Comparison of ENCODE assay signal across 8 cellular contexts in genomic region chr2:112500850-112501484, GRCh38. TPM values are rescaled to one million over a fixed set of nuclear protein-coding genes. Genes with fewer than 3 reads are reported as not detected.
A peak's percentile ranks its signal among the peaks of the same experiment; 100 is the strongest.
DNase-seq lines count a peak whose midpoint lies in the region; ATAC-seq, FAIRE-seq and TF ChIP-seq lines count a peak whose summit lies in the region.
"Not testable (repeated sequence)": the region's sequence is repeated elsewhere in the genome, so short reads cannot be mapped to it uniquely, and the experiment has no call there.

No MANE protein-coding gene starts in this region.

- H3K27me3 ChIP-seq in H1 (replicated peaks in 1 of 4; ENCODE audit: control insufficient read depth in 3 of 4, extremely low read depth in 1 of 4, insufficient read depth in 3 of 4, low read length in 3 of 4) = not testable (repeated sequence)

- H3K4me1 ChIP-seq in H1 (replicated peaks in 1 of 4; ENCODE audit: control insufficient read depth in 3 of 4, insufficient read depth in 4 of 4, low read length in 3 of 4) = not testable (repeated sequence)

- TF ChIP-seq CTCF in AG10803 (conservative IDR thresholded peaks at IDR 0.05; ENCODE audit: low read length) (peak; percentile 47), H1 (IDR thresholded peaks at IDR 0.05; ENCODE audit: control extremely low read depth in 1 of 3, insufficient read depth in 1 of 3, low read depth in 1 of 3, low read length in 3 of 3) (peak in 1 of 3 experiments; percentile 10; a peak in 2 of 4 replicates)

- peak; percentile 27 to 35; a peak in 3 of 4 replicates for TF ChIP-seq RAD21 in H1 (IDR thresholded peaks at IDR 0.05 in 1 of 2, conservative IDR thresholded peaks at IDR 0.05 in 1 of 2; ENCODE audit: low read depth in 2 of 2, low read length in 2 of 2)

- FAIRE-seq in H1 (lab: Jason Lieb, UNC) = not testable (repeated sequence)

- not testable (repeated sequence) for H3K79me2 ChIP-seq in H1 (ENCODE audit: control insufficient read depth in 1 of 2, insufficient read depth in 2 of 2, low read length in 2 of 2)

- TF ChIP-seq POLR2A in H1 (IDR thresholded peaks at IDR 0.05; ENCODE audit: control extremely low read depth in 1 of 2, low read depth in 2 of 2, low read length in 2 of 2) = not testable (repeated sequence)

- not testable (repeated sequence) for H2BK15ac ChIP-seq in H1 (ENCODE audit: low read length)

- ATAC-seq in GM18867 (IDR thresholded peaks at IDR 0.05; ENCODE audit: unreplicated experiment) = peak; percentile 61

- H3K4ac ChIP-seq in H1 (replicated peaks; ENCODE audit: insufficient read length, low read depth, low read length) = not testable (repeated sequence)

- CTCF ChIA-PET in H1 (lab: Charles Lee; ENCODE audit: partially characterized antibody) = interaction anchor here (1.1 to 1.9 kb wide), 2 partner anchors 9 to 240 kb away, joined by 3 to 6 read pairs; no protein-coding TSS in a partner anchor

- H3K9ac ChIP-seq in H1 (replicated peaks in 1 of 4; ENCODE audit: extremely low read depth in 1 of 4, low read depth in 3 of 4, low read length in 3 of 4) = not testable (repeated sequence)

- POLR2A ChIA-PET in H1 (lab: Charles Lee; ENCODE audit: partially characterized antibody) = not testable (repeated sequence)

- not testable (repeated sequence) for H3K14ac ChIP-seq in H1 (ENCODE audit: insufficient read length)

- not testable (repeated sequence) for H3K4me2 ChIP-seq in H1 (ENCODE audit: insufficient read depth in 1 of 2, low read depth in 2 of 2, low read length in 2 of 2)

- not testable (repeated sequence) for H2BK12ac ChIP-seq in H1 (ENCODE audit: low read depth, low read length)

- not testable (repeated sequence) for TF ChIP-seq EP300 in H1 (IDR thresholded peaks at IDR 0.05; ENCODE audit: borderline replicate concordance in 1 of 2, low read depth in 2 of 2, low read length in 2 of 2)

- H3K9me3 ChIP-seq in H1 (ENCODE audit: insufficient read depth in 2 of 2, low read depth in 1 of 2, low read length in 1 of 2) = not testable (repeated sequence)

- DNase-seq in AG10803 (ENCODE audit: low read depth) = peak; percentile 51
- peak; percentile 71 for DNase-seq in NAMALWA (ENCODE audit: low spot score)
- peak; percentile 61 for DNase-seq in SK-MEL-5 (ENCODE audit: low read depth, low spot score)
- DNase-seq in activated T-cell treated with anti-CD3 and anti-CD28 coated beads for 4 hours = peak; percentile 49
- not testable (repeated sequence) for DNase-seq in H1 (ENCODE audit: low read depth in 1 of 2, low spot score in 2 of 2)
- DNase-seq in kidney tubule cell (ENCODE audit: low spot score) = peak; percentile 38
- DNase-seq in stimulated activated CD4-positive, alpha-beta T cell treated with anti-CD3 and anti-CD28 coated beads, Interleukin-1b, Interleukin-23, amount 100 ng/mL, for 4 hours (ENCODE audit: low read depth in 2 of 2) = peak; percentile 16

- not testable (repeated sequence) for H3K4me3 ChIP-seq in AG10803 (ENCODE audit: low read length); H1 (ENCODE audit: extremely low read depth in 1 of 4, insufficient read depth in 2 of 4, low read depth in 3 of 4, low read length in 4 of 4)

- H3K36me3 ChIP-seq in H1 (ENCODE audit: control insufficient read depth in 2 of 4, insufficient read depth in 4 of 4, low read length in 3 of 4) = peaks cover 0 to 13% (median 8%) of the 10 kb centered on the region in 4 experiments; a peak in 5 of 8 replicates

- not testable (repeated sequence) for H4K8ac ChIP-seq in H1 (ENCODE audit: extremely low read depth, insufficient read depth, low read length)

- H2BK120ac ChIP-seq in H1 (replicated peaks; ENCODE audit: low read depth, low read length) = not testable (repeated sequence)

- H3K79me1 ChIP-seq in H1 (ENCODE audit: low read depth, low read length) = not testable (repeated sequence)

- not testable (repeated sequence) for H2BK5ac ChIP-seq in H1 (ENCODE audit: low read depth, low read length)

- not testable (repeated sequence) for H3K27ac ChIP-seq in H1 (ENCODE audit: low read depth, low read length)

- H3K23ac ChIP-seq in H1 (ENCODE audit: insufficient read length) = not testable (repeated sequence)

- H3K56ac ChIP-seq in H1 (replicated peaks; ENCODE audit: insufficient read length, low read depth, low read length) = not testable (repeated sequence)

- WGBS in H1 (ENCODE audit: extremely low coverage in 1 of 2, insufficient coverage in 1 of 2, insufficient read length in 1 of 2, insufficient replicate concordance in 2 of 2, low coverage in 1 of 2, low lambda C conversion rate in 2 of 2, missing lambda C conversion rate in 1 of 2), 2 experiments = 83% methylated on average over 7 of the region's 10 CpGs; no CpG with 5 or more reads in 1 of the 2 experiments

- H4K5ac ChIP-seq in H1 (ENCODE audit: insufficient read length, low read depth, low read length) = not testable (repeated sequence)

- not testable (repeated sequence) for H3K23me2 ChIP-seq in H1 (ENCODE audit: low read depth, low read length)

- not testable (repeated sequence) for H4K91ac ChIP-seq in H1 (replicated peaks; ENCODE audit: insufficient read length, low read length)

- in situ Hi-C loops in SK-MEL-5 (cut with HindIII; ENCODE audit: low pct_unique_long_range_greater_than_20kb, low sequenced_read_pairs) = not testable (repeated sequence)

- not testable (repeated sequence) for H3K18ac ChIP-seq in H1 (ENCODE audit: extremely low read depth, low read length)

- not testable (repeated sequence) for H4K20me1 ChIP-seq in H1 (replicated peaks in 1 of 2; ENCODE audit: control insufficient read depth in 1 of 2, insufficient read depth in 2 of 2, low read length in 2 of 2)

- H2AK5ac ChIP-seq in H1 (ENCODE audit: low read depth, low read length) = not testable (repeated sequence)

- not testable (repeated sequence) for H2AFZ ChIP-seq in H1 (ENCODE audit: low read length)

- not testable (repeated sequence) for H2BK20ac ChIP-seq in H1 (ENCODE audit: low read length)

RNA-seq across cellular contexts. Expression of gene TTL, which starts 19.0 kb away (rescaled TPM):
- total RNA-seq in SK-MEL-5 (2014; rRNA removed; shearing (Covaris generic)) = 66.6 and 72.3 TPM in 2 replicates
- polyA plus RNA-seq in SK-MEL-5 (2015; cell fraction: cytosol; rRNA removed) = 50.3 and 80.2 TPM in 2 replicates
- 100 and 109 TPM in 2 replicates for polyA plus RNA-seq in SK-MEL-5 (2015; cell fraction: nucleus; rRNA removed)
- 53.5 and 57.1 TPM in 2 replicates for total RNA-seq in H1 (2021; fragmentation: NEBNext Ultra II Directional; extraction: Animal tissue kit (Norgen Biotek cat#: 25700))
- polyA plus RNA-seq in H1 (2011; rRNA removed) = 14.4 and 17.5 TPM in 2 replicates
- polyA plus RNA-seq in H1 (2011; cell fraction: cytosol; rRNA removed) = 17.5 TPM
- 21.7 TPM for polyA plus RNA-seq in H1 (2011; cell fraction: nucleus; rRNA removed)
- polyA plus RNA-seq in H1 (2012, experiment 1 of 2) = 20.6 to 32.5 TPM (median 27.0 TPM) in 4 replicates
- 5.8 TPM for polyA plus RNA-seq in H1 (2012, experiment 2 of 2)
- polyA plus RNA-seq in H1 (2013, experiment 1 of 2) = 24.2 TPM
- 22.7 TPM for polyA plus RNA-seq in H1 (2013, experiment 2 of 2)
- polyA minus RNA-seq in H1 (2011; rRNA and poly(A)+ RNA removed) = 33.4 and 42.7 TPM in 2 replicates
- 23.9 TPM for polyA minus RNA-seq in H1 (2011; cell fraction: cytosol; rRNA and poly(A)+ RNA removed)
- polyA minus RNA-seq in H1 (2011; cell fraction: nucleus; rRNA and poly(A)+ RNA removed) = 27.6 TPM

RNA-seq across cellular contexts. Expression of gene POLR1B, which starts 41.3 kb away (rescaled TPM):
- 30.8 and 32.0 TPM in 2 replicates for total RNA-seq in SK-MEL-5 (2014; rRNA removed; shearing (Covaris generic))
- polyA plus RNA-seq in SK-MEL-5 (2015; cell fraction: cytosol; rRNA removed) = 27.4 and 29.5 TPM in 2 replicates
- 35.4 and 60.2 TPM in 2 replicates for polyA plus RNA-seq in SK-MEL-5 (2015; cell fraction: nucleus; rRNA removed)
- total RNA-seq in H1 (2021; fragmentation: NEBNext Ultra II Directional; extraction: Animal tissue kit (Norgen Biotek cat#: 25700)) = 69.4 and 71.1 TPM in 2 replicates
- polyA plus RNA-seq in H1 (2011; rRNA removed) = 24.3 and 50.2 TPM in 2 replicates
- 21.6 TPM for polyA plus RNA-seq in H1 (2011; cell fraction: cytosol; rRNA removed)
- polyA plus RNA-seq in H1 (2011; cell fraction: nucleus; rRNA removed) = 44.0 TPM
- 24.8 to 51.2 TPM (median 35.3 TPM) in 4 replicates for polyA plus RNA-seq in H1 (2012, experiment 1 of 2)
- polyA plus RNA-seq in H1 (2012, experiment 2 of 2) = 2.8 TPM
- polyA plus RNA-seq in H1 (2013, experiment 1 of 2) = 18.6 TPM
- 17.0 TPM for polyA plus RNA-seq in H1 (2013, experiment 2 of 2)
- polyA minus RNA-seq in H1 (2011; rRNA and poly(A)+ RNA removed) = 120 and 165 TPM in 2 replicates
- 60.0 TPM for polyA minus RNA-seq in H1 (2011; cell fraction: cytosol; rRNA and poly(A)+ RNA removed)
- polyA minus RNA-seq in H1 (2011; cell fraction: nucleus; rRNA and poly(A)+ RNA removed) = 35.2 TPM
